ENCODE assay signal across 1 cellular context in genomic region chr11:2419638-2420501, GRCh38.
TF ChIP-seq lines count a peak whose summit lies in the region.

No MANE protein-coding gene starts in this region.

TF ChIP-seq in HepG2, 621 proteins besides CTCF, POLR2A, EP300 and RAD21 (continued from another document):
- peak; percentile 35 to 72; a peak in 2 of 4 replicates for TF ChIP-seq HMGXB4 (CRISPR knock-in tag; IDR thresholded peaks at IDR 0.05; ENCODE audit: borderline replicate concordance in 1 of 2, low read depth in 1 of 2)
- TF ChIP-seq BRF2 (CRISPR knock-in tag; IDR thresholded peaks at IDR 0.05) = no peak
- TF ChIP-seq ZNF276 (CRISPR knock-in tag; IDR thresholded peaks at IDR 0.05; ENCODE audit: low read depth) = no peak
- peak; percentile 25; the same call in 1 of the 2 replicates for TF ChIP-seq SAP130 (CRISPR knock-in tag; IDR thresholded peaks at IDR 0.05; ENCODE audit: low read depth)
- no peak for TF ChIP-seq ZNF44 (CRISPR knock-in tag; IDR thresholded peaks at IDR 0.05)
- TF ChIP-seq JARID2 (CRISPR knock-in tag; IDR thresholded peaks at IDR 0.05; ENCODE audit: insufficient replicate concordance) = no peak
- TF ChIP-seq ZNF367 (CRISPR knock-in tag; IDR thresholded peaks at IDR 0.05; ENCODE audit: borderline replicate concordance) = no peak
- TF ChIP-seq ZNF34 (CRISPR knock-in tag; IDR thresholded peaks at IDR 0.05; ENCODE audit: borderline replicate concordance) = 0 out of 2 replicates have a peak, but pooled peaks have one; percentile 16
- TF ChIP-seq CEBPZ (IDR thresholded peaks at IDR 0.05; ENCODE audit: low read length) = no peak
- TF ChIP-seq SALL2 (CRISPR knock-in tag; IDR thresholded peaks at IDR 0.05) = no peak
- TF ChIP-seq ZNF773 (CRISPR knock-in tag; IDR thresholded peaks at IDR 0.05; ENCODE audit: borderline replicate concordance) = no peak
- no peak for TF ChIP-seq STAT5B (CRISPR knock-in tag; IDR thresholded peaks at IDR 0.05)
- peak; percentile 26; the same call in 1 of the 2 replicates for TF ChIP-seq ZNF724P (CRISPR knock-in tag; IDR thresholded peaks at IDR 0.05; ENCODE audit: borderline replicate concordance)
- TF ChIP-seq YEATS4 (CRISPR knock-in tag; IDR thresholded peaks at IDR 0.05; ENCODE audit: borderline replicate concordance) = no peak
- peak; percentile 68 for TF ChIP-seq GATAD1 (CRISPR knock-in tag; IDR thresholded peaks at IDR 0.05)
- no peak for TF ChIP-seq EZH2 (conservative IDR thresholded peaks at IDR 0.05; ENCODE audit: low read depth, low read length)
- TF ChIP-seq ZBTB44 (CRISPR knock-in tag; IDR thresholded peaks at IDR 0.05) = no peak
- no peak for TF ChIP-seq HNRNPLL (IDR thresholded peaks at IDR 0.05; ENCODE audit: low read depth, low read length, poor library complexity, severe bottlenecking)
- no peak for TF ChIP-seq ZNF337 (CRISPR knock-in tag; IDR thresholded peaks at IDR 0.05; ENCODE audit: borderline replicate concordance, low read depth)
- no peak for TF ChIP-seq ZNF567 (CRISPR knock-in tag; IDR thresholded peaks at IDR 0.05; ENCODE audit: borderline replicate concordance)
- TF ChIP-seq KAT8 (CRISPR knock-in tag; IDR thresholded peaks at IDR 0.05) = peak; percentile 72
